ENCODE assay signal across 16 cellular contexts in the genomic region with DNA sequence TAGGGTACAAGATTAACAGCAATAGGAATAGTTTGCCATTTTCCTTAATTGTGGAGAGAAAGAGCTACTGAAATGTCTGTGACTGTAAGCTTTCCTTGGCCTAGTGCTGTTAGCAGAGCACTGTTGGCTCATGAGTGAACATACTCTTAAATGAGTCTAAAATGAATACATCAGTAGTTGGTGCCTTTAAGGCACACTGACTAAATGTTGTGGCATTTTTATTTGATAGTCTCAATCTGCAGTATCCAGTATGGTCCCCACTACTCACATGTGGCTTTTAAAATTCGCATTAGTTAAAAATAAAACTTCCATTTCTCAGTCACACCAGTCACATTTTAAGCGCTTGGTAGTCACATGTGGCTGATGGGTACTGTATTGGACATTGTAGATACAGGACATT. TPM values are rescaled to one million over a fixed set of nuclear protein-coding genes. Genes with fewer than 3 reads are reported as not detected.
A peak's percentile ranks its signal among the peaks of the same experiment; 100 is the strongest.
DNase-seq lines count a peak whose midpoint lies in the region; TF ChIP-seq lines count a peak whose summit lies in the region.
"Had no signal": no experiment of that assay in that cellular context is flagged by ENCODE, and none has a peak within 500 bp of the region (broad histone marks: within the 10 kb centered on the region; RNA-seq: fewer than 3 reads in every experiment).

No MANE protein-coding gene starts in this region.

- H4K20me1 ChIP-seq in hepatocyte (ENCODE audit: insufficient read depth, poor library complexity, severe bottlenecking) = peaks cover 5% of the 10 kb centered on the region
- peaks cover 83% of the 10 kb centered on the region for H4K20me1 ChIP-seq in smooth muscle cell (ENCODE audit: low read depth)

- no peak for DNase-seq in activated naive CD4-positive, alpha-beta T cell (lab: John Stamatoyannopoulos, UW)
- DNase-seq in hepatocyte (ENCODE audit: low spot score) (no peak), smooth muscle cell (lab: John Stamatoyannopoulos, UW; ENCODE audit: unreplicated experiment) (no peak), NCI-H1694 treated with DMSO at 0.1 percent for 48 hours (lab: John Stamatoyannopoulos, UW) (no peak), amygdala (lab: John Stamatoyannopoulos, UW) (no peak)
- DNase-seq in stimulated activated CD4-positive, alpha-beta T cell treated with anti-CD3 and anti-CD28 coated beads, Interleukin-4, amount 100 ng/mL, for 24 hours = no peak
- DNase-seq: hippocampal formation; Karpas-422; NCI-H1436 treated with DMSO at 0.1 percent for 48 hours; NCI-H446; stimulated activated CD4-positive, alpha-beta T cell treated with anti-CD3 and anti-CD28 coated beads, Interleukin-2, amount 100 ng/mL, for 48 hours; transverse colon had no signal

- TF ChIP-seq CTCF in VCaP (conservative IDR thresholded peaks at IDR 0.05) (no peak), hepatocyte (IDR thresholded peaks at IDR 0.05; ENCODE audit: poor library complexity) (no peak), smooth muscle cell (IDR thresholded peaks at IDR 0.05; ENCODE audit: borderline replicate concordance, insufficient read depth, poor library complexity, severe bottlenecking) (no peak)

- H3K79me2 ChIP-seq in hepatocyte (peaks cover 93% of the 10 kb centered on the region), smooth muscle cell (ENCODE audit: low read depth) (peaks cover 78% of the 10 kb centered on the region)

- no peaks in the 10 kb centered on the region for H3K27me3 Mint-ChIP-seq in activated naive CD4-positive, alpha-beta T cell treated with anti-CD3 and anti-CD28 coated beads, Interleukin-2, amount 50 U/mL, for 24 hours

- no peak overlapping the region for H3K4me3 Mint-ChIP-seq in activated naive CD4-positive, alpha-beta T cell treated with anti-CD3 and anti-CD28 coated beads, Interleukin-2, amount 50 U/mL, for 24 hours

- 0 out of 2 replicates have a peak overlapping the region, but pooled peaks have one; percentile 1 for H3K27ac ChIP-seq in VCaP
- H3K27ac ChIP-seq in hepatocyte = peak overlapping the region; percentile 30
- H3K27ac ChIP-seq in smooth muscle cell (ENCODE audit: low read depth) = peak overlapping the region; percentile 77
- H3K27ac ChIP-seq: HL-60, right atrium auricular region, transverse colon had no signal

- no peaks in the 10 kb centered on the region for H3K9me2 ChIP-seq in hepatocyte (replicated peaks; ENCODE audit: insufficient read depth)

- H3K9me3 ChIP-seq in hepatocyte (ENCODE audit: low read depth) = no peaks in the 10 kb centered on the region
- no peaks in the 10 kb centered on the region for H3K9me3 ChIP-seq in smooth muscle cell (replicated peaks; ENCODE audit: low read depth)
- H3K9me3 ChIP-seq: right atrium auricular region, transverse colon had no signal

- peaks cover 44% of the 10 kb centered on the region for H3F3A ChIP-seq in smooth muscle cell (ENCODE audit: low read depth)

- no peak overlapping the region for H3K4me3 ChIP-seq in hepatocyte
- H3K4me3 ChIP-seq in smooth muscle cell = no peak overlapping the region
- H3K4me3 ChIP-seq: right atrium auricular region, transverse colon had no signal

- WGBS in hepatocyte (ENCODE audit: low lambda C conversion rate, missing lambda C conversion rate) = 97% methylated on average over 2 of the region's 2 CpGs
- WGBS in smooth muscle cell (ENCODE audit: low lambda C conversion rate) = 93% methylated on average over 2 of the region's 2 CpGs

- H3K9ac ChIP-seq in smooth muscle cell (ENCODE audit: low read depth) = no peak overlapping the region

- H3K4me2 ChIP-seq in hepatocyte = no peak overlapping the region
- H3K4me2 ChIP-seq in smooth muscle cell = no peak overlapping the region

- no peak overlapping the region for H2AFZ ChIP-seq in hepatocyte
- no peak overlapping the region for H2AFZ ChIP-seq in smooth muscle cell (ENCODE audit: low read depth)

- no peaks in the 10 kb centered on the region for H3K9me3 Mint-ChIP-seq in activated naive CD4-positive, alpha-beta T cell treated with anti-CD3 and anti-CD28 coated beads, Interleukin-2, amount 50 U/mL, for 24 hours

- H3K4me1 Mint-ChIP-seq in activated naive CD4-positive, alpha-beta T cell treated with anti-CD3 and anti-CD28 coated beads, Interleukin-2, amount 50 U/mL, for 24 hours = peaks cover 69% of the 10 kb centered on the region

- H3K27ac Mint-ChIP-seq in activated naive CD4-positive, alpha-beta T cell treated with anti-CD3 and anti-CD28 coated beads, Interleukin-2, amount 50 U/mL, for 24 hours = peak overlapping the region; percentile 63

- no peaks in the 10 kb centered on the region for H3K27me3 ChIP-seq in hepatocyte
- no peaks in the 10 kb centered on the region for H3K27me3 ChIP-seq in smooth muscle cell (ENCODE audit: low read depth)
- H3K27me3 ChIP-seq: right atrium auricular region, transverse colon had no signal

- peaks cover 22% of the 10 kb centered on the region for H3K36me3 Mint-ChIP-seq in activated naive CD4-positive, alpha-beta T cell treated with anti-CD3 and anti-CD28 coated beads, Interleukin-2, amount 50 U/mL, for 24 hours

- peaks cover 16% of the 10 kb centered on the region for H3K4me1 ChIP-seq in hepatocyte (ENCODE audit: insufficient read depth)
- H3K4me1 ChIP-seq in smooth muscle cell (ENCODE audit: low read depth) = peaks cover 32% of the 10 kb centered on the region

- H3K36me3 ChIP-seq in hepatocyte (replicated peaks; ENCODE audit: insufficient read depth, low read depth) (peaks cover 24% of the 10 kb centered on the region), smooth muscle cell (ENCODE audit: low read depth) (peaks cover 27% of the 10 kb centered on the region)

RNA-seq across cellular contexts. Expression of gene CHD2, which starts 28.2 kb away (rescaled TPM):
- total RNA-seq in hepatocyte (101 and 133 TPM in 2 replicates), smooth muscle cell (99.2 and 132 TPM in 2 replicates)
- polyA plus RNA-seq in hepatocyte (49.3 and 68.3 TPM in 2 replicates), smooth muscle cell (64.4 and 81.6 TPM in 2 replicates)

Comparison
In these comparisons a context has a peak if more than half of its experiments do, and no peak if none do; other contexts are left out.
1. H3K27ac ChIP-seq: peak in every context shown above with its lines; median percentile 77 in smooth muscle cell; 30 in hepatocyte; 1 in VCaP.